16 cellular contexts compared by ENCODE assay signal in the genomic region with DNA sequence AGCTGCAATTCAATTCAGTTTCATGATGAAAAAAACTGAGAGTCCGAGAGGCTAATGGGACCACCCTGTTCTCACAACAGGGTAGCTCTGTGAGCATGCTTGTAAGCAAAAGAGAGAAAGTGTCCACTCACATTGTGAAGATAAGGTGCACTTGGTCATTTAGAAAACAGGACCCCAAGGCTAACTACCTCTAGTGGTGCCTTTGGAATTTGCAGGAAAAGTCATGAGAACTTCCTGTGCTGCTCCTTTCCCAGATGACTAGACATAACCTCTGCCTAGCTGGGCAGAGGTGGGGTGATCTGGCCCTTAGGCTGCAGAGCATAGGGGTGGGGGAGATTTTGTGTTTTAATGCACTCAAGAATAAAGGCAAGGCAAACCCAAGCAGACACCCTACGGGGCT.
DNase-seq lines count a peak whose midpoint lies in the region; ATAC-seq and TF ChIP-seq lines count a peak whose summit lies in the region.
"Had no signal": no experiment of that assay in that cellular context is flagged by ENCODE, and none has a peak within 500 bp of the region (broad histone marks: within the 10 kb centered on the region; RNA-seq: fewer than 3 reads in every experiment).

No MANE protein-coding gene starts in this region.

- H3K9me3 Mint-ChIP-seq in type B pancreatic cell: peaks cover 5% of the 10 kb centered on the region
- H3K9me3 Mint-ChIP-seq in activated T-cell treated with anti-CD3 and anti-CD28 coated beads, Interleukin-2, amount 50 U/mL, for 72 hours: no peaks in the 10 kb centered on the region

- H3K27ac ChIP-seq in SK-N-SH (ENCODE audit: low read depth in 2 of 2, low read length in 1 of 2): no peak overlapping the region
- H3K27ac ChIP-seq: upper lobe of right lung had no signal

- WGBS in SK-N-SH (ENCODE audit: low lambda C conversion rate): 58% methylated on average over 2 of the region's 2 CpGs

- no peak overlapping the region for H3K4me2 ChIP-seq in SK-N-SH

- H3K9ac ChIP-seq in SK-N-SH (no peak overlapping the region), NT2/D1 (ENCODE audit: insufficient read length, low read depth) (no peak overlapping the region)

- no peaks in the 10 kb centered on the region for H3K36me3 ChIP-seq in SK-N-SH (replicated peaks in 1 of 2; ENCODE audit: control insufficient read depth in 1 of 2, insufficient read depth in 2 of 2, low read length in 1 of 2)
- H3K36me3 ChIP-seq in NT2/D1 (ENCODE audit: insufficient read depth, insufficient read length, low read length): no peaks in the 10 kb centered on the region
- H3K36me3 ChIP-seq: upper lobe of right lung had no signal

- no peak for TF ChIP-seq RAD21 in SK-N-SH (IDR thresholded peaks at IDR 0.05; ENCODE audit: low read length)

- peaks cover 4% of the 10 kb centered on the region for H3K4me1 Mint-ChIP-seq in type B pancreatic cell (ENCODE audit: unreplicated experiment)
- no peaks in the 10 kb centered on the region for H3K4me1 Mint-ChIP-seq in activated T-cell treated with anti-CD3 and anti-CD28 coated beads, Interleukin-2, amount 50 U/mL, for 72 hours (ENCODE audit: low read depth)

- H3K27ac Mint-ChIP-seq in type B pancreatic cell: no peak overlapping the region
- no peak overlapping the region for H3K27ac Mint-ChIP-seq in activated T-cell treated with anti-CD3 and anti-CD28 coated beads, Interleukin-2, amount 50 U/mL, for 72 hours

- H3K9me3 ChIP-seq in SK-N-SH (no peaks in the 10 kb centered on the region), NT2/D1 (ENCODE audit: insufficient read depth, low read length) (no peaks in the 10 kb centered on the region)
- H3K9me3 ChIP-seq: upper lobe of right lung had no signal

- no peaks in the 10 kb centered on the region for H3K4me1 ChIP-seq in SK-N-SH (ENCODE audit: control insufficient read depth in 1 of 2, insufficient read depth in 2 of 2, low read depth in 1 of 2, low read length in 1 of 2)
- no peaks in the 10 kb centered on the region for H3K4me1 ChIP-seq in NT2/D1 (ENCODE audit: insufficient read depth, insufficient read length)
- H3K4me1 ChIP-seq: upper lobe of right lung had no signal

- H3K9me2 ChIP-seq in SK-N-SH: no peaks in the 10 kb centered on the region

- DNase-seq in SK-N-SH (peak; percentile 15), NT2/D1 (ENCODE audit: low read depth, low spot score) (peak; percentile 5), fibroblast of mammary gland (ENCODE audit: low read depth) (no peak), type B pancreatic cell (ENCODE audit: extremely low spot score, unreplicated experiment) (no peak)
- DNase-seq in activated T-cell treated with anti-CD3 and anti-CD28 coated beads, Interleukin-2, amount 50 U/mL, for 72 hours: no peak
- DNase-seq: activated CD4-positive, alpha-beta T cell treated with anti-CD3 and anti-CD28 coated beads, Interleukin-2, amount 50 U/mL, for 1 hour; central memory CD4-positive, alpha-beta T cell; DMS79 treated with DMSO at 0.1 percent for 48 hours; KG1; NCI-H2081; stimulated activated CD4-positive, alpha-beta T cell treated with anti-CD3 and anti-CD28 coated beads, Interleukin-2, amount 100 ng/mL, for 24 hours; upper lobe of right lung had no signal

- H3F3A ChIP-seq in SK-N-SH (replicated peaks; ENCODE audit: insufficient read depth): no peaks in the 10 kb centered on the region

- TF ChIP-seq CTCF in SK-N-SH (IDR thresholded peaks at IDR 0.05): no peak
- peak; percentile 28 for TF ChIP-seq CTCF in fibroblast of mammary gland (conservative IDR thresholded peaks at IDR 0.05; ENCODE audit: control insufficient read depth, insufficient read depth, low read depth, low read length)
- TF ChIP-seq CTCF in type B pancreatic cell (conservative IDR thresholded peaks at IDR 0.05): peak; percentile 44

- no peaks in the 10 kb centered on the region for H3K36me3 Mint-ChIP-seq in type B pancreatic cell
- H3K36me3 Mint-ChIP-seq in activated T-cell treated with anti-CD3 and anti-CD28 coated beads, Interleukin-2, amount 50 U/mL, for 72 hours (ENCODE audit: insufficient read depth in 2 of 2): no peaks in the 10 kb centered on the region

- peaks cover 25% of the 10 kb centered on the region for H3K27me3 Mint-ChIP-seq in type B pancreatic cell
- peaks cover 30% of the 10 kb centered on the region for H3K27me3 Mint-ChIP-seq in activated T-cell treated with anti-CD3 and anti-CD28 coated beads, Interleukin-2, amount 50 U/mL, for 72 hours (ENCODE audit: low read depth)

- H3K4me3 ChIP-seq in SK-N-SH (ENCODE audit: low read depth in 2 of 2, low read length in 1 of 2) (no peak overlapping the region), NT2/D1 (ENCODE audit: insufficient read length, low read depth) (no peak overlapping the region), fibroblast of mammary gland (ENCODE audit: control insufficient read depth, low read depth, low read length) (no peak overlapping the region)
- H3K4me3 ChIP-seq: upper lobe of right lung had no signal

- ATAC-seq in SK-N-SH treated with all-trans-retinoic acid at 6 μM for 48 hours (no peak), HG03457 (IDR thresholded peaks at IDR 0.05; ENCODE audit: unreplicated experiment) (no peak), HG03521 (IDR thresholded peaks at IDR 0.05; ENCODE audit: unreplicated experiment) (no peak)
- ATAC-seq in activated T-cell treated with anti-CD3 and anti-CD28 coated beads, Interleukin-2, amount 50 U/mL, for 72 hours (replicated peaks in 1 of 2): no peak
- ATAC-seq: esophagus mucosa, upper lobe of right lung had no signal

- H2AFZ ChIP-seq in SK-N-SH (ENCODE audit: low read depth): no peak overlapping the region

- CTCF ChIA-PET in SK-N-SH (lab: Yijun Ruan, JAX): interaction anchor here (1.1 kb wide), 1 partner anchor 8 kb away, joined by 5 read pairs; no protein-coding TSS in a partner anchor

- no peak overlapping the region for H3K4me3 Mint-ChIP-seq in type B pancreatic cell
- no peak overlapping the region for H3K4me3 Mint-ChIP-seq in activated T-cell treated with anti-CD3 and anti-CD28 coated beads, Interleukin-2, amount 50 U/mL, for 72 hours

- no peak for TF ChIP-seq EP300 in SK-N-SH (IDR thresholded peaks at IDR 0.05; ENCODE audit: borderline replicate concordance in 1 of 2, low read depth in 1 of 2, low read length in 1 of 2)

- no peaks in the 10 kb centered on the region for H4K20me1 ChIP-seq in SK-N-SH (ENCODE audit: insufficient read depth)

- POLR2A ChIA-PET in SK-N-SH (lab: Yijun Ruan, JAX): no interaction called here

- H3K27me3 ChIP-seq in SK-N-SH (ENCODE audit: insufficient read depth) (no peaks in the 10 kb centered on the region; the same call in 1 of the 2 replicates), NT2/D1 (ENCODE audit: insufficient read depth, insufficient read length) (no peaks in the 10 kb centered on the region)
- H3K27me3 ChIP-seq: upper lobe of right lung had no signal

- no peaks in the 10 kb centered on the region for H3K79me2 ChIP-seq in SK-N-SH (ENCODE audit: insufficient read depth)

TF ChIP-seq in SK-N-SH, 30 proteins besides CTCF, POLR2A, EP300 and RAD21 (continues in another document):
- TF ChIP-seq, protein P1, sequence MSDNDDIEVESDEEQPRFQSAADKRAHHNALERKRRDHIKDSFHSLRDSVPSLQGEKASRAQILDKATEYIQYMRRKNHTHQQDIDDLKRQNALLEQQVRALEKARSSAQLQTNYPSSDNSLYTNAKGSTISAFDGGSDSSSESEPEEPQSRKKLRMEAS (IDR thresholded peaks at IDR 0.05; ENCODE audit: low read depth): no peak
- TF ChIP-seq TCF12 (IDR thresholded peaks at IDR 0.05) (no peak), FOSL2 (IDR thresholded peaks at IDR 0.05; ENCODE audit: borderline replicate concordance, low read depth) (no peak), FOXJ3 (CRISPR knock-in tag; IDR thresholded peaks at IDR 0.05) (no peak)
- TF ChIP-seq, protein P2, sequence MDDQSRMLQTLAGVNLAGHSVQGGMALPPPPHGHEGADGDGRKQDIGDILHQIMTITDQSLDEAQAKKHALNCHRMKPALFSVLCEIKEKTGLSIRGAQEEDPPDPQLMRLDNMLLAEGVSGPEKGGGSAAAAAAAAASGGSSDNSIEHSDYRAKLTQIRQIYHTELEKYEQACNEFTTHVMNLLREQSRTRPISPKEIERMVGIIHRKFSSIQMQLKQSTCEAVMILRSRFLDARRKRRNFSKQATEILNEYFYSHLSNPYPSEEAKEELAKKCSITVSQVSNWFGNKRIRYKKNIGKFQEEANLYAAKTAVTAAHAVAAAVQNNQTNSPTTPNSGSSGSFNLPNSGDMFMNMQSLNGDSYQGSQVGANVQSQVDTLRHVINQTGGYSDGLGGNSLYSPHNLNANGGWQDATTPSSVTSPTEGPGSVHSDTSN (IDR thresholded peaks at IDR 0.05): no peak

TF ChIP-seq in SK-N-SH treated with all-trans-retinoic acid at 6 μM for 48 hours, 23 proteins besides CTCF, POLR2A, EP300 and RAD21:
- TF ChIP-seq ISL1 (CRISPR knock-in tag; IDR thresholded peaks at IDR 0.05): no peak

Comparison
In these comparisons a context has a peak if more than half of its experiments do, and no peak if none do; other contexts are left out.
1. DNase-seq: peak in SK-N-SH (single experiment) and NT2/D1 (single experiment); none in fibroblast of mammary gland (single experiment), type B pancreatic cell (single experiment) and activated T-cell treated with anti-CD3 and anti-CD28 coated beads, Interleukin-2, amount 50 U/mL, for 72 hours (0 of 2).